In genomic region chr20:6074784-6075183, GRCh38 we compare ENCODE assay signal across 17 cellular contexts. TPM values are rescaled to one million over a fixed set of nuclear protein-coding genes. Genes with fewer than 3 reads are reported as not detected.
DNase-seq lines count a peak whose midpoint lies in the region; ATAC-seq, FAIRE-seq and TF ChIP-seq lines count a peak whose summit lies in the region.
"Had no signal": no experiment of that assay in that cellular context is flagged by ENCODE, and none has a peak within 500 bp of the region (broad histone marks: within the 10 kb centered on the region; RNA-seq: fewer than 3 reads in every experiment).

No MANE protein-coding gene starts in this region.

- BruUV-seq in HepG2 (replicated peaks; lab: Mats Ljungman, UMichigan): no TSS peak

- TF ChIP-seq RAD21 in HepG2 (CRISPR knock-in tag; IDR thresholded peaks at IDR 0.05): no peak

- H3K79me2 ChIP-seq in HepG2 (ENCODE audit: insufficient read depth, low read length): no peaks in the 10 kb centered on the region

- POLR2A ChIA-PET in HepG2 (lab: Yijun Ruan, JAX): interaction anchor here (0.8 kb wide), 1 partner anchor 144 kb away, joined by 3 read pairs; no protein-coding TSS in a partner anchor

- DNase-seq in SK-N-MC (ENCODE audit: low read depth, low spot score) (no peak), adrenal gland (no peak), HepG2 (ENCODE audit: low spot score) (no peak), SJCRH30 (no peak), HT-29 (ENCODE audit: low spot score) (no peak)
- DNase-seq: COR-L47, GM23248, NCI-H1417 treated with DMSO at 0.1 percent for 48 hours, NCI-H187, Peyer's patch had no signal

- no peak overlapping the region for H3K4me2 ChIP-seq in HepG2 (ENCODE audit: low read depth, low read length)

- TF ChIP-seq CTCF in adrenal gland (IDR thresholded peaks at IDR 0.05): no peak
- TF ChIP-seq CTCF in HepG2 (CRISPR knock-in tag; IDR thresholded peaks at IDR 0.05): no peak

- WGBS in adrenal gland, 4 donors: 28 to 51% (median 47%) methylated on average over 2 of the region's 2 CpGs
- 88% methylated on average over 2 of the region's 2 CpGs for WGBS in HepG2 (ENCODE audit: low lambda C conversion rate)

- H3K27ac ChIP-seq in SK-N-MC: peak overlapping the region; percentile 66
- H3K27ac ChIP-seq in adrenal gland: peak overlapping the region in 4 of 5 donors; percentile 50 to 87 (median 68)
- peak overlapping the region; percentile 37 for H3K27ac ChIP-seq in HepG2 (ENCODE audit: extremely low read length, insufficient read depth, low read length)
- peak overlapping the region; percentile 67 for H3K27ac ChIP-seq in skeletal muscle tissue (ENCODE audit: low read depth, low read length)
- no peak overlapping the region for H3K27ac ChIP-seq in SJCRH30
- H3K27ac ChIP-seq: GM23248, HL-60 had no signal

- TF ChIP-seq EP300 in HepG2 (IDR thresholded peaks at IDR 0.05; ENCODE audit: low read depth in 2 of 2, low read length in 2 of 2) (no peak), HepG2 (CRISPR knock-in tag; IDR thresholded peaks at IDR 0.05; ENCODE audit: borderline replicate concordance) (no peak)

- no peaks in the 10 kb centered on the region for H3K9me3 ChIP-seq in SK-N-MC (ENCODE audit: low read depth, low read length)
- no peaks in the 10 kb centered on the region for H3K9me3 ChIP-seq in adrenal gland (replicated peaks in 1 of 3)
- no peaks in the 10 kb centered on the region for H3K9me3 ChIP-seq in HepG2 (ENCODE audit: low read length)
- no peaks in the 10 kb centered on the region for H3K9me3 ChIP-seq in skeletal muscle tissue (ENCODE audit: control insufficient read depth in 3 of 3, low read length in 3 of 3)
- H3K9me3 ChIP-seq in SJCRH30 (replicated peaks): no peaks in the 10 kb centered on the region
- H3K9me3 ChIP-seq: Peyer's patch had no signal

- CTCF ChIA-PET in HepG2 (lab: Yijun Ruan, JAX; ENCODE audit: low intra/inter-chr PET ratio, low total read pairs): interaction anchor here (6.6 kb wide), 1 partner anchor 546 kb away, joined by 84 read pairs; no protein-coding TSS in a partner anchor

- H3K36me3 ChIP-seq in SK-N-MC (ENCODE audit: insufficient read depth, low read length) (peaks cover 32% of the 10 kb centered on the region; the same call in 1 of the 2 replicates), adrenal gland (replicated peaks in 1 of 2) (peaks cover 0 to 11% of the 10 kb centered on the region in 2 donors), HepG2 (replicated peaks in 1 of 2; ENCODE audit: control insufficient read depth in 1 of 2, insufficient read depth in 2 of 2, low read length in 2 of 2) (peaks cover 21 to 41% of the 10 kb centered on the region in 2 experiments), skeletal muscle tissue (ENCODE audit: control insufficient read depth in 3 of 3, insufficient read depth in 3 of 3, low read length in 3 of 3) (no peaks in the 10 kb centered on the region), SJCRH30 (peaks cover 3% of the 10 kb centered on the region; the same call in 1 of the 2 replicates)

- ATAC-seq in HepG2: no peak
- ATAC-seq in GM18505 (IDR thresholded peaks at IDR 0.05; ENCODE audit: unreplicated experiment): no peak

- no peaks in the 10 kb centered on the region for H3K27me3 ChIP-seq in adrenal gland
- no peaks in the 10 kb centered on the region; a peak in 1 of 5 replicates for H3K27me3 ChIP-seq in HepG2 (ENCODE audit: control insufficient read depth in 1 of 2, insufficient read depth in 2 of 2, low read length in 2 of 2)
- no peaks in the 10 kb centered on the region for H3K27me3 ChIP-seq in skeletal muscle tissue (ENCODE audit: control insufficient read depth in 3 of 3, insufficient read depth in 3 of 3, low read length in 3 of 3)
- H3K27me3 ChIP-seq in SJCRH30: no peaks in the 10 kb centered on the region
- H3K27me3 ChIP-seq: Peyer's patch had no signal

- no peak for FAIRE-seq in HepG2 (lab: Jason Lieb, UNC)
- FAIRE-seq: GM12878 had no signal

- TF ChIP-seq POLR2A in adrenal gland (IDR thresholded peaks at IDR 0.05) (no peak), HepG2 (IDR thresholded peaks at IDR 0.05; ENCODE audit: insufficient read depth in 1 of 2, low read depth in 2 of 2, low read length in 2 of 2) (no peak), GM18505 (IDR thresholded peaks at IDR 0.05; ENCODE audit: borderline replicate concordance, extremely low read depth, insufficient read depth, insufficient read length) (no peak)

- H3K9ac ChIP-seq in SK-N-MC (ENCODE audit: insufficient read length): peak overlapping the region; percentile 11
- H3K9ac ChIP-seq in HepG2 (ENCODE audit: insufficient read depth, low read depth, low read length): no peak overlapping the region
- no peak overlapping the region for H3K9ac ChIP-seq in skeletal muscle tissue (ENCODE audit: low read depth in 1 of 3, low read length in 3 of 3)
- H3K9ac ChIP-seq: GM23248 had no signal

- no peaks in the 10 kb centered on the region for H4K20me1 ChIP-seq in HepG2 (ENCODE audit: insufficient read depth, low read length)

- in situ Hi-C loops in HepG2 (cut with HindIII; ENCODE audit: extremely low pct_ligation_motif_present, low pct_unique_long_range_greater_than_20kb): loop anchor here (5.0 kb wide), 1 partner anchor 547 kb away; no protein-coding TSS in a partner anchor

- H2AFZ ChIP-seq in HepG2 (ENCODE audit: low read length): no peak overlapping the region
- H2AFZ ChIP-seq: GM23248 had no signal

- intact Hi-C loops in adrenal gland (cut with DNase I) (loop anchor here (5.0 to 10.0 kb wide), 3 partner anchors 60 to 547 kb away; partner anchors contain the start of genes MCM8 (in 1 of the 2) and TRMT6 (in 1 of the 2)), HepG2 (cut with micrococcal nuclease; ENCODE audit: unreplicated experiment) (loop anchor here (1.0 to 10.0 kb wide), 3 partner anchors 20 to 290 kb away; partner anchors contain the start of genes LRRN4, MCM8 and TRMT6)

- H3K4me3 ChIP-seq in SK-N-MC (no peak overlapping the region), adrenal gland (no peak overlapping the region), HepG2 (replicated peaks in 1 of 3; ENCODE audit: insufficient read depth in 1 of 3, low read depth in 2 of 3, low read length in 3 of 3) (no peak overlapping the region), skeletal muscle tissue (ENCODE audit: low read length in 3 of 3) (no peak overlapping the region), SJCRH30 (no peak overlapping the region)
- H3K4me3 ChIP-seq: GM12878, GM23248, Peyer's patch had no signal

- H3K4me1 ChIP-seq in adrenal gland (replicated peaks in 1 of 2): peaks cover 20 to 28% of the 10 kb centered on the region in 2 donors
- H3K4me1 ChIP-seq in HepG2 (ENCODE audit: insufficient read depth, low read length): peaks cover 34% of the 10 kb centered on the region
- peaks cover 12 to 22% (median 14%) of the 10 kb centered on the region in 3 donors for H3K4me1 ChIP-seq in skeletal muscle tissue (ENCODE audit: control insufficient read depth in 3 of 3, insufficient read depth in 3 of 3, low read length in 3 of 3)
- no peaks in the 10 kb centered on the region for H3K4me1 ChIP-seq in SJCRH30

RNA-seq across cellular contexts. Expression of gene LRRN4, which starts 20.9 kb away (rescaled TPM):
- total RNA-seq in adrenal gland (under 1 TPM in 2 of 8 donors, not detected in 6; 0.11 to 0.17 TPM), HepG2 (2016; rRNA removed; fragmentation: Illumina TruSeq; extraction: Trizol) (0.20 and 0.25 TPM in 2 replicates), skeletal muscle tissue (under 0.01 TPM)
- polyA plus RNA-seq in adrenal gland (under 1 TPM in 1 of 3 donors, not detected in 2; 0.07 TPM), HepG2 (2011; rRNA removed) (0.10 and 0.15 TPM in 2 replicates)
- total RNA-seq in HepG2 (2016; cell fraction: cytosol; rRNA removed; fragmentation: Illumina TruSeq; extraction: Trizol; ENCODE audit: low read depth): not detected in 2 replicates
- total RNA-seq in HepG2 (2016; cell fraction: insoluble cytoplasmic fraction; rRNA removed; fragmentation: Illumina TruSeq; extraction: Trizol): 0.13 TPM in 1 of 2 replicates, not detected in the other
- 0.17 TPM in 1 of 2 replicates, not detected in the other for total RNA-seq in HepG2 (2016; cell fraction: membrane; rRNA removed; fragmentation: Illumina TruSeq; extraction: Trizol)
- total RNA-seq in HepG2 (2016; cell fraction: nucleus; rRNA removed; fragmentation: Illumina TruSeq; extraction: Trizol): 0.22 TPM in 1 of 2 replicates, not detected in the other
- polyA plus RNA-seq in HepG2 (2011; cell fraction: cytosol; rRNA removed): 0.04 and 0.15 TPM in 2 replicates
- polyA plus RNA-seq in HepG2 (2011; cell fraction: nucleus; rRNA removed): 0.19 TPM in 2 replicates
- polyA plus RNA-seq in HepG2 (2012): 0.07 and 0.11 TPM in 2 replicates
- polyA plus RNA-seq in HepG2 (2016; cell fraction: cytosol; fragmentation: Illumina TruSeq; extraction: Trizol; ENCODE audit: low read depth): 0.03 and 0.06 TPM in 2 replicates
- 0.20 and 0.35 TPM in 2 replicates for polyA plus RNA-seq in HepG2 (2016; cell fraction: insoluble cytoplasmic fraction; fragmentation: Illumina TruSeq; extraction: Trizol; ENCODE audit: low read depth)
- polyA plus RNA-seq in HepG2 (2016; cell fraction: membrane; fragmentation: Illumina TruSeq; extraction: Trizol; ENCODE audit: low read depth): 0.07 TPM in 1 of 2 replicates, not detected in the other
- polyA plus RNA-seq in HepG2 (2016; cell fraction: nucleus; fragmentation: Illumina TruSeq; extraction: Trizol; ENCODE audit: insufficient read depth, low read depth): 0.28 and 0.33 TPM in 2 replicates
- 0.44 TPM in 1 of 2 replicates, not detected in the other for polyA minus RNA-seq in HepG2 (2011; rRNA and poly(A)+ RNA removed; ENCODE audit: low replicate concordance)
- 0.18 TPM in 1 of 2 replicates, not detected in the other for polyA minus RNA-seq in HepG2 (2011; cell fraction: cytosol; rRNA and poly(A)+ RNA removed)
- 0.12 and 0.13 TPM in 2 replicates for polyA minus RNA-seq in HepG2 (2011; cell fraction: nucleus; rRNA and poly(A)+ RNA removed)
- total RNA-seq in SJCRH30 (2014; rRNA removed; shearing (Covaris generic)): 2.3 and 3.3 TPM in 2 replicates
- 1.3 and 1.7 TPM in 2 replicates for total RNA-seq in HT-29 (2014; rRNA removed; shearing (Covaris generic))
- total RNA-seq: CD4-positive, CD25-positive, alpha-beta regulatory T cell; GM12878; GM23248; HT1080; OCI-LY7; Peyer's patch had no signal
- polyA plus RNA-seq: GM23248 had no signal

RNA-seq across cellular contexts. Expression of gene FERMT1, which starts 48.0 kb away (rescaled TPM):
- 10 to 100 TPM; 20.6 to 83.7 (median 57.6) TPM for total RNA-seq in adrenal gland
- 10 to 100 TPM in 2 of 3 donors, 1 to 10 TPM in 1; 9.9 to 18.2 (median 15.6) TPM for polyA plus RNA-seq in adrenal gland
- total RNA-seq in HepG2 (2016; rRNA removed; fragmentation: Illumina TruSeq; extraction: Trizol): 29.5 and 39.1 TPM in 2 replicates
- total RNA-seq in HepG2 (2016; cell fraction: cytosol; rRNA removed; fragmentation: Illumina TruSeq; extraction: Trizol; ENCODE audit: low read depth): 4.8 and 6.7 TPM in 2 replicates
- total RNA-seq in HepG2 (2016; cell fraction: insoluble cytoplasmic fraction; rRNA removed; fragmentation: Illumina TruSeq; extraction: Trizol): 29.9 and 33.9 TPM in 2 replicates
- total RNA-seq in HepG2 (2016; cell fraction: membrane; rRNA removed; fragmentation: Illumina TruSeq; extraction: Trizol): 27.3 and 30.6 TPM in 2 replicates
- total RNA-seq in HepG2 (2016; cell fraction: nucleus; rRNA removed; fragmentation: Illumina TruSeq; extraction: Trizol): 18.7 and 22.5 TPM in 2 replicates
- 15.1 and 15.8 TPM in 2 replicates for polyA plus RNA-seq in HepG2 (2011; rRNA removed)
- polyA plus RNA-seq in HepG2 (2011; cell fraction: cytosol; rRNA removed): 8.4 and 8.5 TPM in 2 replicates
- 9.7 and 11.7 TPM in 2 replicates for polyA plus RNA-seq in HepG2 (2011; cell fraction: nucleus; rRNA removed)
- 9.2 and 11.7 TPM in 2 replicates for polyA plus RNA-seq in HepG2 (2012)
- 4.0 and 4.4 TPM in 2 replicates for polyA plus RNA-seq in HepG2 (2016; cell fraction: cytosol; fragmentation: Illumina TruSeq; extraction: Trizol; ENCODE audit: low read depth)
- 30.4 and 37.6 TPM in 2 replicates for polyA plus RNA-seq in HepG2 (2016; cell fraction: insoluble cytoplasmic fraction; fragmentation: Illumina TruSeq; extraction: Trizol; ENCODE audit: low read depth)
- polyA plus RNA-seq in HepG2 (2016; cell fraction: membrane; fragmentation: Illumina TruSeq; extraction: Trizol; ENCODE audit: low read depth): 18.3 and 18.7 TPM in 2 replicates
- 23.6 and 24.8 TPM in 2 replicates for polyA plus RNA-seq in HepG2 (2016; cell fraction: nucleus; fragmentation: Illumina TruSeq; extraction: Trizol; ENCODE audit: insufficient read depth, low read depth)
- 11.6 and 13.1 TPM in 2 replicates for polyA minus RNA-seq in HepG2 (2011; rRNA and poly(A)+ RNA removed; ENCODE audit: low replicate concordance)
- polyA minus RNA-seq in HepG2 (2011; cell fraction: cytosol; rRNA and poly(A)+ RNA removed): 13.8 and 15.1 TPM in 2 replicates
- 21.9 and 29.1 TPM in 2 replicates for polyA minus RNA-seq in HepG2 (2011; cell fraction: nucleus; rRNA and poly(A)+ RNA removed)
- total RNA-seq in skeletal muscle tissue: not detected
- total RNA-seq in SJCRH30 (2014; rRNA removed; shearing (Covaris generic)): 4.7 and 5.7 TPM in 2 replicates
- 69.1 and 72.0 TPM in 2 replicates for total RNA-seq in HT-29 (2014; rRNA removed; shearing (Covaris generic))
- total RNA-seq: CD4-positive, CD25-positive, alpha-beta regulatory T cell; OCI-LY7 had no signal
- polyA plus RNA-seq: CD4-positive, CD25-positive, alpha-beta regulatory T cell had no signal
